ENCODE assay signal across 17 cellular contexts in the genomic region with DNA sequence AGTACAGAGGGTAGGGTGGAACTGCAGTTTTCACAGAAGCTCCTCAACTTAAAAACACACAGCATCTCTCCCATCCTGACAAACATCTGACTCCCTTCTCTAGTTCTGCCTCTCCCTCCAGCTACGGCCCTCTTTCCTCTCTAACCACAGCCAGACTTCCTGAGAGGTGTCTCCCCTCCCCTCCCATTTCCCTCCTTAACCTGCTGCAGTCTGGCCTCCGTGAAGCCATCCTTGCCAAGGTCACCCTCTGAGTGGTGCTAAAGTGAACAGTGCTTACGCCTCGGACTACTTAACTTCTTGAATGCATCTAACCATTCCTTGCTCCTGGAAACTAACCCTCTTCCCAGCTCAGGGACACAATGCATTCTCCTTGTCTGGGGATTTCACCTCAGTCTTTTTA.
"Had no signal": no experiment of that assay in that cellular context is flagged by ENCODE, and none has a peak within 500 bp of the region (broad histone marks: within the 10 kb centered on the region; RNA-seq: fewer than 3 reads in every experiment).

No MANE protein-coding gene starts in this region.

- H3K4me3 Mint-ChIP-seq: activated CD4-positive, alpha-beta T cell treated with anti-CD3 and anti-CD28 coated beads, Interleukin-2, amount 10 ng/mL, durations not matched to agents 24 days and 14 days; activated CD8-positive, alpha-beta T cell treated with anti-CD3 and anti-CD28 coated beads, Interleukin-2, amount 10 ng/mL, durations not matched to agents 7 days and 5 days; activated naive CD4-positive, alpha-beta T cell treated with anti-CD3 and anti-CD28 coated beads for 36 hours; activated T-cell treated with anti-CD3 and anti-CD28 coated beads, Interleukin-2, amount 50 U/mL, for 24 hours; brain; natural killer cell treated with Interleukin-12 subunit alpha and Interleukin-12 subunit beta and Interleukin-15 and Interleukin-18, amount 100 ng/mL, for 72 hours had no signal

- DNase-seq: activated CD4-positive, alpha-beta T cell treated with anti-CD3 and anti-CD28 coated beads, Interleukin-2, amount 10 ng/mL, durations not matched to agents 24 days and 14 days; activated CD8-positive, alpha-beta T cell treated with anti-CD3 and anti-CD28 coated beads, Interleukin-2, amount 10 ng/mL, durations not matched to agents 7 days and 5 days; activated naive CD4-positive, alpha-beta T cell treated with anti-CD3 and anti-CD28 coated beads for 36 hours; activated T-cell treated with anti-CD3 and anti-CD28 coated beads, Interleukin-2, amount 50 U/mL, for 24 hours; effector CD4-positive, alpha-beta T cell; lower lobe of right lung; stimulated activated CD4-positive, alpha-beta T cell treated with anti-CD3 and anti-CD28 coated beads, Interleukin-12 subunit alpha, Interleukin-12 subunit beta, amount 100 ng/mL, for 4 hours; stimulated activated CD4-positive, alpha-beta T cell treated with anti-CD3 and anti-CD28 coated beads, Interleukin-1b, Interleukin-23, amount 100 ng/mL, for 48 hours; stimulated activated CD8-positive, alpha-beta memory T cell treated with anti-CD3 and anti-CD28 coated beads, Interleukin-4, amount 100 ng/mL, for 48 hours; stimulated activated naive CD4-positive, alpha-beta T cell; uterus had no signal

- H3K9me3 ChIP-seq: esophagus muscularis mucosa, lower lobe of right lung, tibial nerve, uterus had no signal

- H3K27ac ChIP-seq: coronary artery, parathyroid adenoma, tibial nerve, uterus had no signal

- H3K36me3 Mint-ChIP-seq: brain; natural killer cell treated with Interleukin-12 subunit alpha and Interleukin-12 subunit beta and Interleukin-15 and Interleukin-18, amount 100 ng/mL, for 72 hours had no signal

- H3K9me3 Mint-ChIP-seq: activated CD4-positive, alpha-beta T cell treated with anti-CD3 and anti-CD28 coated beads, Interleukin-2, amount 10 ng/mL, durations not matched to agents 24 days and 14 days; activated naive CD4-positive, alpha-beta T cell treated with anti-CD3 and anti-CD28 coated beads for 36 hours; activated T-cell treated with anti-CD3 and anti-CD28 coated beads, Interleukin-2, amount 50 U/mL, for 24 hours; natural killer cell treated with Interleukin-12 subunit alpha and Interleukin-12 subunit beta and Interleukin-15 and Interleukin-18, amount 100 ng/mL, for 72 hours had no signal

- H3K27ac Mint-ChIP-seq: activated CD4-positive, alpha-beta T cell treated with anti-CD3 and anti-CD28 coated beads, Interleukin-2, amount 10 ng/mL, durations not matched to agents 24 days and 14 days; activated CD8-positive, alpha-beta T cell treated with anti-CD3 and anti-CD28 coated beads, Interleukin-2, amount 10 ng/mL, durations not matched to agents 7 days and 5 days; activated naive CD4-positive, alpha-beta T cell treated with anti-CD3 and anti-CD28 coated beads for 36 hours; activated T-cell treated with anti-CD3 and anti-CD28 coated beads, Interleukin-2, amount 50 U/mL, for 24 hours; natural killer cell treated with Interleukin-12 subunit alpha and Interleukin-12 subunit beta and Interleukin-15 and Interleukin-18, amount 100 ng/mL, for 72 hours had no signal

- H3K36me3 ChIP-seq: esophagus muscularis mucosa, lower lobe of right lung, tibial nerve, uterus had no signal

- H3K27me3 ChIP-seq: tibial nerve, uterus had no signal

- H3K4me3 ChIP-seq: coronary artery, esophagus muscularis mucosa, lower lobe of right lung, tibial nerve, uterus had no signal

- H3K4me1 ChIP-seq: uterus had no signal
